13 cellular contexts compared by ENCODE assay signal in the genomic region with DNA sequence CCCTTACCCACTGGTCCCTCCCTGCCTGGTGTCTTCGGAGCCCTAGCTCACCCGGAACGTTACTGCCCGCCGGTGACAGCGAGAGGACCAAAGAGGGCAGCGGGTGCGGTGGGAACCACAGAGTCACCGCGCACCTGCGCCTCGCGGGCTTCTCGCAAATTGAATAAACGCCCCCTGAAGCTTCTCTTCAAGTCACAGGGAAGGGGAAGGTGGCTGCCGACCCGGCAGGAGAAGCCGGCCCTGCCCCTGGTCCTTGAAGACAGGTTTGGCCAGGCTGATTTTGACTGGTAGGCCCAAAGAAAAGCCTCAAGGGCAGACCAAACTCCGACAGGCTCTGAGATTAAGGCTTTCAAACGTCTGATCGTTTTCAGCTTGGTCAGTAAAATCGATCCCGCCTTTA. TPM values are rescaled to one million over a fixed set of nuclear protein-coding genes. Genes with fewer than 3 reads are reported as not detected.
"Had no signal": no experiment of that assay in that cellular context is flagged by ENCODE, and none has a peak within 500 bp of the region (broad histone marks: within the 10 kb centered on the region; RNA-seq: fewer than 3 reads in every experiment).

No MANE protein-coding gene starts in this region.

RNA-seq across cellular contexts. Expression of gene PPIAL4C, which starts 21.8 kb away (rescaled TPM):
- total RNA-seq: heart right ventricle, hepatocyte, left cardiac atrium, liver, mesothelial cell of epicardium, omental fat pad, prostate gland, sigmoid colon, tibial nerve had no signal
- polyA plus RNA-seq: hepatocyte, liver, lung, neural cell, ovary, small intestine had no signal
